1 cellular context compared by ENCODE assay signal in genomic region chr17:50394711-50395110, GRCh38.
A peak's percentile ranks its signal among the peaks of the same experiment; 100 is the strongest.
TF ChIP-seq lines count a peak whose summit lies in the region.

No MANE protein-coding gene starts in this region.

TF ChIP-seq in K562, 482 proteins besides CTCF, POLR2A, EP300 and RAD21:
- TF ChIP-seq NFIC (IDR thresholded peaks at IDR 0.05) (peak; percentile 63), SRSF9 (IDR thresholded peaks at IDR 0.05; ENCODE audit: borderline replicate concordance, low read depth, low read length) (no peak)
